ENCODE assay signal across 10 cellular contexts in the genomic region with DNA sequence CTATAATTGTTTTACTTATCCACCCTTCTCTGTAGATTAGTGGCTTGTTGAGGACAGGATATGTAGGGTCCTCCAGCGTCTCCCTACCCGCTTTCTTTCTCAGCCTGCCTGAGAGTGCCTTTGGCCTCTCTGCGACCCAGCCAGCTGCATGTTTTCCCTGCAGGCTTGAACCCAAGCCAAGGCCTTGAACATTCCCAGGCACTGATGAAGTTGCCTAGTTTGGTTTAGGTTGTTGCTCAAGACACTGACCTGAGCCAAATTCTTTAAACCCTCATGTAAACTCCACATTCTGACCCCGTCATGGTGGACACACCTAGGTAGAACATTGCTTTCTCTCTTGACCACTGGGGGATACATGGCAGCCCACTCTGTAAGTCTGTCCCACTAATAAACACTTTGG. TPM values are rescaled to one million over a fixed set of nuclear protein-coding genes. Genes with fewer than 3 reads are reported as not detected.
DNase-seq lines count a peak whose midpoint lies in the region; ATAC-seq and TF ChIP-seq lines count a peak whose summit lies in the region.
"Had no signal": no experiment of that assay in that cellular context is flagged by ENCODE, and none has a peak within 500 bp of the region (broad histone marks: within the 10 kb centered on the region; RNA-seq: fewer than 3 reads in every experiment).

No MANE protein-coding gene starts in this region.

- peak; percentile 87 for ATAC-seq in body of pancreas
- ATAC-seq in GM21786 (IDR thresholded peaks at IDR 0.05; ENCODE audit: unreplicated experiment): no peak
- ATAC-seq in GM21515 (IDR thresholded peaks at IDR 0.05; ENCODE audit: unreplicated experiment): no peak
- ATAC-seq: activated T-helper 17 cell treated with anti-CD3 and anti-CD28 coated beads, Interleukin-2, amount 50 U/mL, for 72 hours had no signal

- H2AFZ ChIP-seq in smooth muscle cell (ENCODE audit: low read depth): no peak overlapping the region

- H3K9me3 ChIP-seq in body of pancreas (peaks cover 0 to 15% (median 0%) of the 10 kb centered on the region in 3 donors), skeletal muscle tissue (ENCODE audit: control insufficient read depth in 3 of 3, low read length in 3 of 3) (peaks cover 3 to 10% (median 6%) of the 10 kb centered on the region in 3 donors), smooth muscle cell (replicated peaks; ENCODE audit: low read depth) (no peaks in the 10 kb centered on the region)

- 21 to 25% methylated on average over 4 of the region's 4 CpGs for WGBS in body of pancreas, 2 donors
- WGBS in smooth muscle cell (ENCODE audit: low lambda C conversion rate): 96% methylated on average over 4 of the region's 4 CpGs

- peak; percentile 50 for DNase-seq in ELR (ENCODE audit: low read depth)
- peak; percentile 87 to 90 (median 88) for DNase-seq in body of pancreas
- peak; percentile 99 for DNase-seq in iris pigment epithelial cell (ENCODE audit: low read depth)
- DNase-seq in substantia nigra (lab: John Stamatoyannopoulos, UW): no peak
- DNase-seq in smooth muscle cell (lab: John Stamatoyannopoulos, UW; ENCODE audit: unreplicated experiment): no peak
- DNase-seq: stimulated activated naive CD4-positive, alpha-beta T cell had no signal

- no peaks in the 10 kb centered on the region for H3K79me2 ChIP-seq in smooth muscle cell (ENCODE audit: low read depth)

- H3K9ac ChIP-seq in skeletal muscle tissue (ENCODE audit: low read depth in 1 of 3, low read length in 3 of 3) (no peak overlapping the region), smooth muscle cell (ENCODE audit: low read depth) (no peak overlapping the region)

- intact Hi-C loops in body of pancreas (cut with DNase I): no loop called here

- H3F3A ChIP-seq in smooth muscle cell (ENCODE audit: low read depth): no peaks in the 10 kb centered on the region

- no peak overlapping the region for H3K4me3 ChIP-seq in body of pancreas
- H3K4me3 ChIP-seq in skeletal muscle tissue (ENCODE audit: low read length in 3 of 3): no peak overlapping the region
- no peak overlapping the region for H3K4me3 ChIP-seq in smooth muscle cell

- TF ChIP-seq POLR2A in body of pancreas (IDR thresholded peaks at IDR 0.05): no peak

- no peaks in the 10 kb centered on the region for H3K27me3 ChIP-seq in body of pancreas
- no peaks in the 10 kb centered on the region for H3K27me3 ChIP-seq in skeletal muscle tissue (ENCODE audit: control insufficient read depth in 3 of 3, insufficient read depth in 3 of 3, low read length in 3 of 3)
- H3K27me3 ChIP-seq in smooth muscle cell (ENCODE audit: low read depth): no peaks in the 10 kb centered on the region

- H4K20me1 ChIP-seq in smooth muscle cell (ENCODE audit: low read depth): no peaks in the 10 kb centered on the region

- no peak overlapping the region for H3K4me2 ChIP-seq in smooth muscle cell

- TF ChIP-seq CTCF in body of pancreas (IDR thresholded peaks at IDR 0.05) (peak in 2 of 7 experiments; percentile 4), smooth muscle cell (IDR thresholded peaks at IDR 0.05; ENCODE audit: borderline replicate concordance, insufficient read depth, poor library complexity, severe bottlenecking) (no peak)

- H3K36me3 ChIP-seq in body of pancreas (replicated peaks in 1 of 2; ENCODE audit: insufficient read depth in 1 of 2, low read depth in 2 of 2) (no peaks in the 10 kb centered on the region), skeletal muscle tissue (ENCODE audit: control insufficient read depth in 3 of 3, insufficient read depth in 3 of 3, low read length in 3 of 3) (no peaks in the 10 kb centered on the region), smooth muscle cell (ENCODE audit: low read depth) (no peaks in the 10 kb centered on the region)

- H3K27ac ChIP-seq in body of pancreas: peak overlapping the region; percentile 17 to 82 (median 68)
- H3K27ac ChIP-seq in skeletal muscle tissue (ENCODE audit: low read depth, low read length): peak overlapping the region; percentile 46
- H3K27ac ChIP-seq in substantia nigra (ENCODE audit: low read depth, low read length, poor library complexity, severe bottlenecking): no peak overlapping the region
- no peak overlapping the region for H3K27ac ChIP-seq in smooth muscle cell (ENCODE audit: low read depth)

- peaks cover 35% of the 10 kb centered on the region for H3K4me1 ChIP-seq in body of pancreas
- H3K4me1 ChIP-seq in skeletal muscle tissue (ENCODE audit: control insufficient read depth in 3 of 3, insufficient read depth in 3 of 3, low read length in 3 of 3): peaks cover 13 to 23% (median 13%) of the 10 kb centered on the region in 3 donors
- H3K4me1 ChIP-seq in smooth muscle cell (ENCODE audit: low read depth): no peaks in the 10 kb centered on the region

RNA-seq across cellular contexts. Expression of gene TXNRD1, which starts 33.4 kb away (rescaled TPM):
- 10 to 100 TPM; 35.9 to 36.6 TPM for total RNA-seq in body of pancreas
- total RNA-seq in skeletal muscle tissue: 41.2 TPM
- 42.6 and 61.7 TPM in 2 replicates for total RNA-seq in smooth muscle cell
- polyA plus RNA-seq in smooth muscle cell: 31.1 and 39.9 TPM in 2 replicates

RNA-seq across cellular contexts. Expression of gene NFYB, which starts 44.1 kb away (rescaled TPM):
- total RNA-seq in body of pancreas (10 to 100 TPM; 15.2 to 15.6 TPM), skeletal muscle tissue (8.9 TPM), smooth muscle cell (16.6 and 22.6 TPM in 2 replicates)
- 19.7 and 20.2 TPM in 2 replicates for polyA plus RNA-seq in smooth muscle cell

Comparison
In these comparisons a context has a peak if more than half of its experiments do, and no peak if none do; other contexts are left out.
1. DNase-seq: peak in ELR (single experiment), body of pancreas (4 of 4) and iris pigment epithelial cell (single experiment); none in substantia nigra (0 of 49) and smooth muscle cell (single experiment).
2. H3K27ac ChIP-seq: peak in body of pancreas (4 of 4) and skeletal muscle tissue (single experiment); none in substantia nigra (single experiment) and smooth muscle cell (single experiment).